Comparison of ENCODE assay signal across 25 cellular contexts in genomic region chr18:26711806-26712205, GRCh38.
"Had no signal": no experiment of that assay in that cellular context is flagged by ENCODE, and none has a peak within 500 bp of the region (broad histone marks: within the 10 kb centered on the region; RNA-seq: fewer than 3 reads in every experiment).

No MANE protein-coding gene starts in this region.

- ATAC-seq: activated T-helper 17 cell treated with anti-CD3 and anti-CD28 coated beads, Interleukin-2, amount 50 U/mL, for 72 hours; left lobe of liver; lower lobe of right lung; naive thymus-derived CD4-positive, alpha-beta T cell; stimulated activated memory B cell treated with anti-CD40 and anti-IgM and Interleukin-4, amounts not matched to agents 10 μg/mL and 1 μg/mL and 100 μg/mL, for 72 hours had no signal

- H3K4me1 ChIP-seq: breast epithelium, lower lobe of right lung, sigmoid colon, suprapubic skin had no signal

- H3K9me3 Mint-ChIP-seq: activated naive CD8-positive, alpha-beta T cell treated with anti-CD3 and anti-CD28 coated beads for 36 hours; activated T-cell treated with anti-CD3 and anti-CD28 coated beads, Interleukin-2, amount 50 U/mL, for 24 hours; activated T-helper 17 cell treated with anti-CD3 and anti-CD28 coated beads, Interleukin-2, amount 50 U/mL, for 72 hours; neural crest cell; stimulated activated memory B cell treated with anti-CD40 and anti-IgM and Interleukin-4, amounts not matched to agents 10 μg/mL and 1 μg/mL and 100 μg/mL, for 72 hours had no signal

- DNase-seq: activated CD4-positive, alpha-beta T cell treated with anti-CD3 and anti-CD28 coated beads, Interleukin-2, amount 50 U/mL, for 1 hour; activated CD4-positive, CD25-positive, alpha-beta regulatory T cell treated with anti-CD3 and anti-CD28 coated beads, Interleukin-2, amount 50 U/mL, for 72 hours; activated CD8-positive, alpha-beta memory T cell treated with anti-CD3 and anti-CD28 coated beads, Interleukin-2, amount 50 U/mL, for 4 hours; activated naive CD4-positive, alpha-beta T cell treated with Interleukin-2 at 50 U/mL for 16 hours; activated naive CD8-positive, alpha-beta T cell treated with anti-CD3 and anti-CD28 coated beads for 36 hours; activated T-cell treated with anti-CD3 and anti-CD28 coated beads, Interleukin-2, amount 50 U/mL, for 24 hours; effector memory CD4-positive, alpha-beta T cell; glutamatergic neuron; immature natural killer cell; lower lobe of right lung; naive thymus-derived CD4-positive, alpha-beta T cell; sigmoid colon; stimulated activated CD4-positive, alpha-beta T cell treated with anti-CD3 and anti-CD28 coated beads, Interleukin-15, amount 100 ng/mL, for 24 hours; stomach; WERI-Rb-1 had no signal

- H3K4me1 Mint-ChIP-seq: activated T-helper 17 cell treated with anti-CD3 and anti-CD28 coated beads, Interleukin-2, amount 50 U/mL, for 72 hours; central memory CD8-positive, alpha-beta T cell; stimulated activated memory B cell treated with anti-CD40 and anti-IgM and Interleukin-4, amounts not matched to agents 10 μg/mL and 1 μg/mL and 100 μg/mL, for 72 hours had no signal

- H2AFZ ChIP-seq: hepatocyte had no signal

- H3K36me3 ChIP-seq: breast epithelium, lower lobe of right lung, sigmoid colon, stomach, suprapubic skin, tibial nerve, WERI-Rb-1 had no signal

- H3K79me2 ChIP-seq: hepatocyte had no signal

- H3K36me3 Mint-ChIP-seq: activated naive CD8-positive, alpha-beta T cell treated with anti-CD3 and anti-CD28 coated beads for 36 hours; immature natural killer cell; stimulated activated memory B cell treated with anti-CD40 and anti-IgM and Interleukin-4, amounts not matched to agents 10 μg/mL and 1 μg/mL and 100 μg/mL, for 72 hours had no signal

- H3K4me3 Mint-ChIP-seq: activated naive CD8-positive, alpha-beta T cell treated with anti-CD3 and anti-CD28 coated beads for 36 hours; activated T-cell treated with anti-CD3 and anti-CD28 coated beads, Interleukin-2, amount 50 U/mL, for 24 hours; activated T-helper 17 cell treated with anti-CD3 and anti-CD28 coated beads, Interleukin-2, amount 50 U/mL, for 72 hours; central memory CD8-positive, alpha-beta T cell; immature natural killer cell; naive thymus-derived CD4-positive, alpha-beta T cell; neural crest cell; stimulated activated memory B cell treated with anti-CD40 and anti-IgM and Interleukin-4, amounts not matched to agents 10 μg/mL and 1 μg/mL and 100 μg/mL, for 72 hours had no signal

- H3K4me3 ChIP-seq: breast epithelium, hepatocyte, lower lobe of right lung, sigmoid colon, smooth muscle cell, stomach, suprapubic skin, tibial nerve had no signal

- H3K27me3 ChIP-seq: breast epithelium, sigmoid colon, stomach, suprapubic skin, tibial nerve had no signal

- H3K27ac Mint-ChIP-seq: activated naive CD8-positive, alpha-beta T cell treated with anti-CD3 and anti-CD28 coated beads for 36 hours; activated T-cell treated with anti-CD3 and anti-CD28 coated beads, Interleukin-2, amount 50 U/mL, for 24 hours; activated T-helper 17 cell treated with anti-CD3 and anti-CD28 coated beads, Interleukin-2, amount 50 U/mL, for 72 hours; immature natural killer cell; naive thymus-derived CD4-positive, alpha-beta T cell; stimulated activated memory B cell treated with anti-CD40 and anti-IgM and Interleukin-4, amounts not matched to agents 10 μg/mL and 1 μg/mL and 100 μg/mL, for 72 hours had no signal

- H3K4me2 ChIP-seq: hepatocyte, smooth muscle cell had no signal

- H3K9me3 ChIP-seq: breast epithelium, lower lobe of right lung, sigmoid colon, stomach, suprapubic skin, tibial nerve had no signal
